ENCODE assay signal across 11 cellular contexts in the genomic region with DNA sequence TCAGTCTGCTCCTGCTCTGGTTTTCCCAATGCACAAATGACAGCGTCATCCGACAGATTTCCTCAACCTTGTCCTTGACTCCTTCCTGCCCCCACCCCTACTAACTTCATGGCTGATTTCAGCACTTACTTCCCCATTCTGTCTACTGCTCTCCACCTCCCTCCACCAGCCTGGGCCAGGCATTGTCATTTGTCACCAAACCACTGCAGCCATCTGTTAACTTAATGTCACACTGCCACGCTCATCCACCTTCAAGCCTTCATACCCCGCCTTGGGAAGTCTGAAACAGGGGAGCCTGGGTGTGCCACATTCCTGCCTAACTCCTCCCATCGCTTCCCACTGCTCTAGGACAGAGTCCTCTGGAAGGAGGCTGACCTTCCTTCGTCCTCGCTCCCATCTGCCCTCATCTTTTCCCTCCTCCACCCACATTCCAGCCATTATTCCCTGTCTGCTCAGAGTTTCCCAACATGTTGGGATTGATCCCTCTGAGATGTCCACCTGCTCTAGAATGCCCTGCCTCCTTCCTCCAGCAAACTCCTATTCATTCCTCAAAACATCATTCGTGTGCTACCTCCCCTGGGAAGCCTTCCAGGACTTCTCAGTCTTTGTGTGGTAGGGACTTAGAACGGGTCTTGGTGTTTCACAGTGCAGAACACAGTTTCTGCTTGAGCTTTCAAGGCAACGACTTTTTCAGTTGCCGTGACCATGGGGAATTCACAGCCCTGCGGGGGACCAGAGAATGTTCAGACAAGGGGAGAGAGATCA. TPM values are rescaled to one million over a fixed set of nuclear protein-coding genes. Genes with fewer than 3 reads are reported as not detected.
DNase-seq lines count a peak whose midpoint lies in the region; ATAC-seq, FAIRE-seq and TF ChIP-seq lines count a peak whose summit lies in the region.
"Had no signal": no experiment of that assay in that cellular context is flagged by ENCODE, and none has a peak within 500 bp of the region (broad histone marks: within the 10 kb centered on the region; RNA-seq: fewer than 3 reads in every experiment).

No MANE protein-coding gene starts in this region.

- intact Hi-C loops in left ventricle myocardium inferior (cut with micrococcal nuclease) = no loop called here
- intact Hi-C loops in tibial artery (cut with DNase I; ENCODE audit: low total_unique reads) = no loop called here

- no peak for TF ChIP-seq RAD21 in SK-N-SH (IDR thresholded peaks at IDR 0.05; ENCODE audit: low read length)

- WGBS in SK-N-SH (ENCODE audit: low lambda C conversion rate) = 96% methylated on average over 10 of the region's 12 CpGs

- ATAC-seq in SK-N-SH treated with all-trans-retinoic acid at 6 μM for 48 hours = no peak

- DNase-seq in SK-N-SH = no peak
- DNase-seq in NCI-H69 (lab: John Stamatoyannopoulos, UW) = peak; percentile 62
- DNase-seq in left ventricle myocardium inferior = no peak
- peak in 1 of 2 donors; percentile 50 for DNase-seq in tibial artery
- DNase-seq in urothelium cell line (ENCODE audit: low spot score) = no peak
- no peak for DNase-seq in HPDE6-E6E7 (ENCODE audit: extremely low spot score)
- DNase-seq in NCI-H526 treated with DMSO at 0.1 percent for 48 hours (lab: John Stamatoyannopoulos, UW) = no peak
- DNase-seq: ACHN; activated T-cell treated with anti-CD3 and anti-CD28 coated beads, Interleukin-2, amount 50 U/mL, for 24 hours; esophagus squamous epithelium had no signal

- H3K4me3 ChIP-seq in SK-N-SH (ENCODE audit: low read depth in 2 of 2, low read length in 1 of 2) (no peak overlapping the region), left ventricle myocardium inferior (no peak overlapping the region), tibial artery (no peak overlapping the region)
- H3K4me3 ChIP-seq: esophagus squamous epithelium had no signal

- FAIRE-seq in urothelium cell line (lab: Jason Lieb, UNC) = no peak

- peaks cover 24% of the 10 kb centered on the region for H3F3A ChIP-seq in SK-N-SH (replicated peaks; ENCODE audit: insufficient read depth)

- TF ChIP-seq EP300 in SK-N-SH (IDR thresholded peaks at IDR 0.05; ENCODE audit: borderline replicate concordance in 1 of 2, low read depth in 1 of 2, low read length in 1 of 2) = no peak

- POLR2A ChIA-PET in SK-N-SH (lab: Yijun Ruan, JAX) = interaction anchor here (0.7 kb wide), 1 partner anchor 13 kb away, joined by 3 read pairs; no protein-coding TSS in a partner anchor

- TF ChIP-seq CTCF in SK-N-SH (IDR thresholded peaks at IDR 0.05) = no peak
- no peak for TF ChIP-seq CTCF in left ventricle myocardium inferior (IDR thresholded peaks at IDR 0.05; ENCODE audit: borderline replicate concordance)
- no peak for TF ChIP-seq CTCF in tibial artery (IDR thresholded peaks at IDR 0.05)

- H3K36me3 ChIP-seq in SK-N-SH (replicated peaks in 1 of 2; ENCODE audit: control insufficient read depth in 1 of 2, insufficient read depth in 2 of 2, low read length in 1 of 2) (no peaks in the 10 kb centered on the region), left ventricle myocardium inferior (no peaks in the 10 kb centered on the region), tibial artery (no peaks in the 10 kb centered on the region)
- H3K36me3 ChIP-seq: esophagus squamous epithelium had no signal

- H4K20me1 ChIP-seq in SK-N-SH (ENCODE audit: insufficient read depth) = no peaks in the 10 kb centered on the region

- no peaks in the 10 kb centered on the region for H3K27me3 ChIP-seq in SK-N-SH (ENCODE audit: insufficient read depth)
- H3K27me3 ChIP-seq in left ventricle myocardium inferior (ENCODE audit: low read depth) = no peaks in the 10 kb centered on the region
- no peaks in the 10 kb centered on the region for H3K27me3 ChIP-seq in tibial artery
- H3K27me3 ChIP-seq: esophagus squamous epithelium had no signal

- H3K27ac ChIP-seq in SK-N-SH (ENCODE audit: low read depth in 2 of 2, low read length in 1 of 2) (peak overlapping the region in 1 of 2 experiments; percentile 70; a peak in 2 of 4 replicates), left ventricle myocardium inferior (replicated peaks) (peak overlapping the region; percentile 62), tibial artery (peak overlapping the region; percentile 74 to 82)

- H3K4me1 ChIP-seq in SK-N-SH (ENCODE audit: control insufficient read depth in 1 of 2, insufficient read depth in 2 of 2, low read depth in 1 of 2, low read length in 1 of 2) = peaks cover 22 to 31% of the 10 kb centered on the region in 2 experiments; a peak in 3 of 4 replicates
- peaks cover 64% of the 10 kb centered on the region for H3K4me1 ChIP-seq in left ventricle myocardium inferior
- peaks cover 5 to 92% (median 71%) of the 10 kb centered on the region in 4 donors for H3K4me1 ChIP-seq in tibial artery

- H2AFZ ChIP-seq in SK-N-SH (ENCODE audit: low read depth) = no peak overlapping the region

- H3K4me2 ChIP-seq in SK-N-SH = no peak overlapping the region

- CTCF ChIA-PET in SK-N-SH (lab: Yijun Ruan, JAX) = interaction anchor here (1.4 kb wide), 1 partner anchor 9 kb away, joined by 6 read pairs; no protein-coding TSS in a partner anchor

- H3K79me2 ChIP-seq in SK-N-SH (ENCODE audit: insufficient read depth) = no peaks in the 10 kb centered on the region

- H3K9me3 ChIP-seq in SK-N-SH = no peaks in the 10 kb centered on the region
- no peaks in the 10 kb centered on the region for H3K9me3 ChIP-seq in left ventricle myocardium inferior (replicated peaks)
- no peaks in the 10 kb centered on the region for H3K9me3 ChIP-seq in tibial artery
- H3K9me3 ChIP-seq: esophagus squamous epithelium had no signal

- H3K9ac ChIP-seq in SK-N-SH = no peak overlapping the region; the same call in 1 of the 2 replicates

- H3K9me2 ChIP-seq in SK-N-SH = no peaks in the 10 kb centered on the region

TF ChIP-seq in SK-N-SH treated with all-trans-retinoic acid at 6 μM for 48 hours, 23 proteins besides CTCF, POLR2A, EP300 and RAD21:
- TF ChIP-seq ZC3H10 (CRISPR knock-in tag; IDR thresholded peaks at IDR 0.05) (no peak), ZFP3 (CRISPR knock-in tag; IDR thresholded peaks at IDR 0.05) (peak; percentile 96), PPARA (CRISPR knock-in tag; IDR thresholded peaks at IDR 0.05; ENCODE audit: borderline replicate concordance) (no peak)
TF ChIP-seq in SK-N-SH treated with all-trans-retinoic acid at 6 μM for 48 hours: peak in this region for 1.

TF ChIP-seq in SK-N-SH, 30 proteins besides CTCF, POLR2A, EP300 and RAD21:
- TF ChIP-seq, protein P1, sequence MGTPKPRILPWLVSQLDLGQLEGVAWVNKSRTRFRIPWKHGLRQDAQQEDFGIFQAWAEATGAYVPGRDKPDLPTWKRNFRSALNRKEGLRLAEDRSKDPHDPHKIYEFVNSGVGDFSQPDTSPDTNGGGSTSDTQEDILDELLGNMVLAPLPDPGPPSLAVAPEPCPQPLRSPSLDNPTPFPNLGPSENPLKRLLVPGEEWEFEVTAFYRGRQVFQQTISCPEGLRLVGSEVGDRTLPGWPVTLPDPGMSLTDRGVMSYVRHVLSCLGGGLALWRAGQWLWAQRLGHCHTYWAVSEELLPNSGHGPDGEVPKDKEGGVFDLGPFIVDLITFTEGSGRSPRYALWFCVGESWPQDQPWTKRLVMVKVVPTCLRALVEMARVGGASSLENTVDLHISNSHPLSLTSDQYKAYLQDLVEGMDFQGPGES (IDR thresholded peaks at IDR 0.05; ENCODE audit: low read depth, low read length) = no peak
- no peak for TF ChIP-seq TCF12 (IDR thresholded peaks at IDR 0.05)
- TF ChIP-seq, protein P2, sequence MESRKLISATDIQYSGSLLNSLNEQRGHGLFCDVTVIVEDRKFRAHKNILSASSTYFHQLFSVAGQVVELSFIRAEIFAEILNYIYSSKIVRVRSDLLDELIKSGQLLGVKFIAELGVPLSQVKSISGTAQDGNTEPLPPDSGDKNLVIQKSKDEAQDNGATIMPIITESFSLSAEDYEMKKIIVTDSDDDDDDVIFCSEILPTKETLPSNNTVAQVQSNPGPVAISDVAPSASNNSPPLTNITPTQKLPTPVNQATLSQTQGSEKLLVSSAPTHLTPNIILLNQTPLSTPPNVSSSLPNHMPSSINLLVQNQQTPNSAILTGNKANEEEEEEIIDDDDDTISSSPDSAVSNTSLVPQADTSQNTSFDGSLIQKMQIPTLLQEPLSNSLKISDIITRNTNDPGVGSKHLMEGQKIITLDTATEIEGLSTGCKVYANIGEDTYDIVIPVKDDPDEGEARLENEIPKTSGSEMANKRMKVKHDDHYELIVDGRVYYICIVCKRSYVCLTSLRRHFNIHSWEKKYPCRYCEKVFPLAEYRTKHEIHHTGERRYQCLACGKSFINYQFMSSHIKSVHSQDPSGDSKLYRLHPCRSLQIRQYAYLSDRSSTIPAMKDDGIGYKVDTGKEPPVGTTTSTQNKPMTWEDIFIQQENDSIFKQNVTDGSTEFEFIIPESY (IDR thresholded peaks at IDR 0.05; ENCODE audit: borderline replicate concordance, low read depth) = no peak
- TF ChIP-seq, protein P3, sequence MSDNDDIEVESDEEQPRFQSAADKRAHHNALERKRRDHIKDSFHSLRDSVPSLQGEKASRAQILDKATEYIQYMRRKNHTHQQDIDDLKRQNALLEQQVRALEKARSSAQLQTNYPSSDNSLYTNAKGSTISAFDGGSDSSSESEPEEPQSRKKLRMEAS (IDR thresholded peaks at IDR 0.05; ENCODE audit: low read depth) = no peak
- TF ChIP-seq TEAD4 (IDR thresholded peaks at IDR 0.05; ENCODE audit: borderline replicate concordance, insufficient read depth) = no peak
- TF ChIP-seq, protein P4, sequence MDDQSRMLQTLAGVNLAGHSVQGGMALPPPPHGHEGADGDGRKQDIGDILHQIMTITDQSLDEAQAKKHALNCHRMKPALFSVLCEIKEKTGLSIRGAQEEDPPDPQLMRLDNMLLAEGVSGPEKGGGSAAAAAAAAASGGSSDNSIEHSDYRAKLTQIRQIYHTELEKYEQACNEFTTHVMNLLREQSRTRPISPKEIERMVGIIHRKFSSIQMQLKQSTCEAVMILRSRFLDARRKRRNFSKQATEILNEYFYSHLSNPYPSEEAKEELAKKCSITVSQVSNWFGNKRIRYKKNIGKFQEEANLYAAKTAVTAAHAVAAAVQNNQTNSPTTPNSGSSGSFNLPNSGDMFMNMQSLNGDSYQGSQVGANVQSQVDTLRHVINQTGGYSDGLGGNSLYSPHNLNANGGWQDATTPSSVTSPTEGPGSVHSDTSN (IDR thresholded peaks at IDR 0.05) = no peak
- no peak for TF ChIP-seq CHD2 (IDR thresholded peaks at IDR 0.05; ENCODE audit: low read length, partially characterized antibody)
- no peak for TF ChIP-seq MXI1 (IDR thresholded peaks at IDR 0.05; ENCODE audit: low read depth, low read length)
- no peak for TF ChIP-seq EZH2phosphoT487 (IDR thresholded peaks at IDR 0.05; ENCODE audit: borderline replicate concordance, low read depth)
TF ChIP-seq in SK-N-SH: peak in this region for 0.

RNA-seq across cellular contexts. Expression of a gene that starts 42.2 kb away (rescaled TPM):
- 19.1 and 20.0 TPM in 2 replicates for polyA plus RNA-seq in SK-N-SH (2012; rRNA removed)
- polyA plus RNA-seq in SK-N-SH (2012; cell fraction: cytosol; rRNA removed) = 11.3 and 14.5 TPM in 2 replicates
- polyA plus RNA-seq in SK-N-SH (2012; cell fraction: nucleus; rRNA removed) = 15.2 and 26.8 TPM in 2 replicates
- 19.3 TPM for total RNA-seq in left ventricle myocardium inferior
